13 cellular contexts compared by ENCODE assay signal in genomic region chr5:7904170-7904569, GRCh38. TPM values are rescaled to one million over a fixed set of nuclear protein-coding genes. Genes with fewer than 3 reads are reported as not detected.
DNase-seq lines count a peak whose midpoint lies in the region; ATAC-seq and TF ChIP-seq lines count a peak whose summit lies in the region.
"Had no signal": no experiment of that assay in that cellular context is flagged by ENCODE, and none has a peak within 500 bp of the region (broad histone marks: within the 10 kb centered on the region; RNA-seq: fewer than 3 reads in every experiment).

No MANE protein-coding gene starts in this region.

- H3K9me3 ChIP-seq in osteoblast (ENCODE audit: low read depth, low read length), result no peaks in the 10 kb centered on the region
- H3K9me3 ChIP-seq in CD4-positive, alpha-beta memory T cell (ENCODE audit: control insufficient read depth in 1 of 2, low read length in 2 of 2), result no peaks in the 10 kb centered on the region

- no peak overlapping the region for H3K4me3 Mint-ChIP-seq in CD4-positive, alpha-beta memory T cell

- H3K4me1 ChIP-seq in osteoblast (ENCODE audit: insufficient read depth, low read length), result peaks cover 24% of the 10 kb centered on the region
- H3K4me1 ChIP-seq in CD4-positive, alpha-beta memory T cell (ENCODE audit: insufficient read depth, low read length), result no peaks in the 10 kb centered on the region

- H3K79me2 ChIP-seq in osteoblast (ENCODE audit: insufficient read depth, low read length), result no peaks in the 10 kb centered on the region

- peak; percentile 52 for ATAC-seq in GM18861 (IDR thresholded peaks at IDR 0.05; ENCODE audit: unreplicated experiment)
- no peak for ATAC-seq in GM21390 (IDR thresholded peaks at IDR 0.05; ENCODE audit: unreplicated experiment)
- ATAC-seq in GM21619 (IDR thresholded peaks at IDR 0.05; ENCODE audit: unreplicated experiment), result no peak
- ATAC-seq: left lobe of liver, right cardiac atrium had no signal

- H3K36me3 ChIP-seq in osteoblast (ENCODE audit: insufficient read depth, low read length), result peaks cover 24% of the 10 kb centered on the region
- peaks cover 31% of the 10 kb centered on the region for H3K36me3 ChIP-seq in CD4-positive, alpha-beta memory T cell (ENCODE audit: insufficient read depth, low read length)

- peaks cover 0 to 2% (median 0%) of the 10 kb centered on the region in 4 donors for H3K4me1 Mint-ChIP-seq in CD4-positive, alpha-beta memory T cell

- DNase-seq in LHCN-M2 (ENCODE audit: low read depth), result peak; percentile 90
- peak; percentile 57 to 81 for DNase-seq in cardiac fibroblast (ENCODE audit: low read depth in 2 of 2)
- DNase-seq in osteoblast (ENCODE audit: insufficient read length, low spot score, missing footprints), result peak; percentile 42
- DNase-seq in CD4-positive, alpha-beta memory T cell, result no peak
- DNase-seq: activated CD8-positive, alpha-beta memory T cell treated with anti-CD3 and anti-CD28 coated beads, Interleukin-2, amount 50 U/mL, for 48 hours; effector memory CD4-positive, alpha-beta T cell; NCI-H2171 treated with DMSO at 0.1 percent for 48 hours; right cardiac atrium had no signal

- TF ChIP-seq CTCF in cardiac fibroblast (IDR thresholded peaks at IDR 0.05; ENCODE audit: low read depth, low read length) (no peak), osteoblast (IDR thresholded peaks at IDR 0.05; ENCODE audit: extremely low read depth, low read depth, low read length) (no peak)

- no peaks in the 10 kb centered on the region for H4K20me1 ChIP-seq in osteoblast (ENCODE audit: insufficient read depth, low read length)

- peaks cover 85 to 87% of the 10 kb centered on the region in 2 donors for H3K36me3 Mint-ChIP-seq in CD4-positive, alpha-beta memory T cell

- POLR2A ChIA-PET in CD4-positive, alpha-beta memory T cell (lab: Charles Lee; ENCODE audit: partially characterized antibody), result no interaction called here

- H3K27ac ChIP-seq in osteoblast (ENCODE audit: low read depth, low read length), result peak overlapping the region; percentile 44
- no peak overlapping the region for H3K27ac ChIP-seq in CD4-positive, alpha-beta memory T cell (ENCODE audit: low read depth, low read length)
- H3K27ac ChIP-seq: HL-60 had no signal

- peaks cover 0 to 30% (median 22%) of the 10 kb centered on the region in 8 donors for H3K9me3 Mint-ChIP-seq in CD4-positive, alpha-beta memory T cell

- H3K27me3 Mint-ChIP-seq in CD4-positive, alpha-beta memory T cell, result no peaks in the 10 kb centered on the region

- H3K27me3 ChIP-seq in osteoblast (ENCODE audit: insufficient read depth, low read length), result no peaks in the 10 kb centered on the region
- H3K27me3 ChIP-seq in CD4-positive, alpha-beta memory T cell (ENCODE audit: insufficient read depth, low read length), result no peaks in the 10 kb centered on the region

- H3K27ac Mint-ChIP-seq in CD4-positive, alpha-beta memory T cell, result peak overlapping the region in 3 of 7 donors; percentile 11 to 24 (median 22)

- intact Hi-C loops in CD4-positive, alpha-beta memory T cell (cut with micrococcal nuclease), result no loop called here

- peak overlapping the region; percentile 5 for H3K4me2 ChIP-seq in osteoblast (ENCODE audit: insufficient read depth, low read length)

- H3K4me3 ChIP-seq in cardiac fibroblast (replicated peaks in 1 of 2; ENCODE audit: low read depth in 2 of 2, low read length in 2 of 2), result no peak overlapping the region
- H3K4me3 ChIP-seq in osteoblast (ENCODE audit: insufficient read depth, low read length), result no peak overlapping the region
- no peak overlapping the region for H3K4me3 ChIP-seq in CD4-positive, alpha-beta memory T cell (ENCODE audit: low read length in 2 of 2)

- CTCF ChIA-PET in CD4-positive, alpha-beta memory T cell (lab: Charles Lee; ENCODE audit: partially characterized antibody), result interaction anchor here (0.6 kb wide), 1 partner anchor 17 kb away, joined by 3 read pairs; no protein-coding TSS in a partner anchor

- H2AFZ ChIP-seq in osteoblast (ENCODE audit: low read length), result no peak overlapping the region

RNA-seq across cellular contexts. Expression of gene MTRR, which starts 35.2 kb away (rescaled TPM):
- total RNA-seq in LHCN-M2 (2014; rRNA removed), result 36.7 and 38.4 TPM in 2 replicates
- 10.3 TPM for polyA plus RNA-seq in LHCN-M2 (2012)
- total RNA-seq in osteoblast, result 36.2 and 36.6 TPM in 2 replicates
- total RNA-seq in CD4-positive, alpha-beta memory T cell, result 100 to 1,000 TPM in 1 of 2 experiments, 10 to 100 TPM in 1; 97.1 to 107 TPM
- polyA plus RNA-seq in CD4-positive, alpha-beta memory T cell, result 100 to 1,000 TPM in 1 of 2 donors, 10 to 100 TPM in 1; 50.9 to 117 TPM

RNA-seq across cellular contexts. Expression of gene FASTKD3, which starts 35.3 kb away (rescaled TPM):
- total RNA-seq in LHCN-M2 (2014; rRNA removed), result 12.5 and 14.6 TPM in 2 replicates
- polyA plus RNA-seq in LHCN-M2 (2012), result 5.0 TPM
- 10.9 and 13.6 TPM in 2 replicates for total RNA-seq in osteoblast
- total RNA-seq in CD4-positive, alpha-beta memory T cell, result 10 to 100 TPM; 11.3 to 14.0 TPM
- polyA plus RNA-seq in CD4-positive, alpha-beta memory T cell, result 10 to 100 TPM; 11.1 to 17.6 TPM

RNA-seq across cellular contexts. Expression of gene CFAP90, which starts 53.2 kb away (rescaled TPM):
- 0.26 TPM in 1 of 2 replicates, not detected in the other for total RNA-seq in LHCN-M2 (2014; rRNA removed)
- 0.21 TPM for polyA plus RNA-seq in LHCN-M2 (2012)
- 0.59 and 1.1 TPM in 2 replicates for total RNA-seq in osteoblast
- not detected for total RNA-seq in CD4-positive, alpha-beta memory T cell
- polyA plus RNA-seq in CD4-positive, alpha-beta memory T cell, result not detected

Comparison
In these comparisons a context has a peak if more than half of its experiments do, and no peak if none do; other contexts are left out.
1. DNase-seq: peak in LHCN-M2 (single experiment), cardiac fibroblast (2 of 2) and osteoblast (single experiment); none in CD4-positive, alpha-beta memory T cell (0 of 5).